ENCODE assay signal across 8 cellular contexts in genomic region chr1:185439727-185440415, GRCh38.
DNase-seq lines count a peak whose midpoint lies in the region; ATAC-seq and TF ChIP-seq lines count a peak whose summit lies in the region.

No MANE protein-coding gene starts in this region.

- no peak overlapping the region for H3K4me3 Mint-ChIP-seq in activated naive CD4-positive, alpha-beta T cell treated with anti-CD3 and anti-CD28 coated beads, Interleukin-2, amount 10 ng/mL, durations not matched to agents 7 days and 5 days
- H3K4me3 Mint-ChIP-seq in memory B cell, result no peak overlapping the region

- WGBS in transverse colon (ENCODE audit: low coverage in 1 of 2), 2 donors, result 75% methylated on average over 1 of the region's 1 CpG; no CpG with 5 or more reads in 1 of the 2 donors

- H3K9me3 Mint-ChIP-seq in activated naive CD4-positive, alpha-beta T cell treated with anti-CD3 and anti-CD28 coated beads, Interleukin-2, amount 10 ng/mL, durations not matched to agents 7 days and 5 days, result no peaks in the 10 kb centered on the region
- H3K9me3 Mint-ChIP-seq in memory B cell, result no peaks in the 10 kb centered on the region

- H3K4me1 Mint-ChIP-seq in activated naive CD4-positive, alpha-beta T cell treated with anti-CD3 and anti-CD28 coated beads, Interleukin-2, amount 10 ng/mL, durations not matched to agents 7 days and 5 days, result peaks cover 13% of the 10 kb centered on the region
- H3K4me1 Mint-ChIP-seq in memory B cell, result no peaks in the 10 kb centered on the region

- H3K27ac Mint-ChIP-seq in activated naive CD4-positive, alpha-beta T cell treated with anti-CD3 and anti-CD28 coated beads, Interleukin-2, amount 10 ng/mL, durations not matched to agents 7 days and 5 days, result no peak overlapping the region
- no peak overlapping the region for H3K27ac Mint-ChIP-seq in memory B cell

- H3K36me3 Mint-ChIP-seq in activated naive CD4-positive, alpha-beta T cell treated with anti-CD3 and anti-CD28 coated beads, Interleukin-2, amount 10 ng/mL, durations not matched to agents 7 days and 5 days, result peaks cover 3% of the 10 kb centered on the region
- no peaks in the 10 kb centered on the region for H3K36me3 Mint-ChIP-seq in memory B cell

- ATAC-seq in HG03460 (IDR thresholded peaks at IDR 0.05; ENCODE audit: unreplicated experiment) (peak; percentile 62), memory B cell (ENCODE audit: low read depth) (peak; percentile 86)

- DNase-seq in GM06990 (ENCODE audit: extremely low read depth, insufficient read length), result peak; percentile 35
- DNase-seq in GM20000 (ENCODE audit: low spot score), result peak; percentile 51
- peak; percentile 45 for DNase-seq in activated naive CD4-positive, alpha-beta T cell treated with anti-CD3 and anti-CD28 coated beads, Interleukin-2, amount 10 ng/mL, durations not matched to agents 7 days and 5 days
- DNase-seq in memory B cell (ENCODE audit: low spot score in 2 of 2), result peak in 1 of 2 donors; percentile 7
- no peak for DNase-seq in transverse colon
- no peak for DNase-seq in pons (ENCODE audit: low spot score)
- no peak for DNase-seq in NCI-H774 (lab: John Stamatoyannopoulos, UW)

- H3K4me3 ChIP-seq in GM06990 (replicated peaks; ENCODE audit: low read depth, low read length) (no peak overlapping the region), transverse colon (no peak overlapping the region)

- CTCF ChIA-PET in activated naive CD4-positive, alpha-beta T cell treated with anti-CD3 and anti-CD28 coated beads, Interleukin-2, amount 10 ng/mL, durations not matched to agents 7 days and 5 days (lab: Charles Lee), result interaction anchor here (0.8 to 1.2 kb wide), 4 partner anchors 76 to 201 kb away, joined by 3 to 4 read pairs (median 3); no protein-coding TSS in a partner anchor

- no peak for TF ChIP-seq CTCF in GM06990 (IDR thresholded peaks at IDR 0.05; ENCODE audit: insufficient read depth, low read length, poor library complexity, severe bottlenecking)
- TF ChIP-seq CTCF in GM20000 (IDR thresholded peaks at IDR 0.05; ENCODE audit: extremely low read depth, missing control alignments), result no peak
- no peak for TF ChIP-seq CTCF in transverse colon (IDR thresholded peaks at IDR 0.05)

- no peak for TF ChIP-seq EP300 in transverse colon (IDR thresholded peaks at IDR 0.05; ENCODE audit: low read depth)

- TF ChIP-seq POLR2A in transverse colon (IDR thresholded peaks at IDR 0.05), result no peak

- H3K36me3 ChIP-seq in GM06990 (ENCODE audit: control insufficient read depth, insufficient read depth, low read length), result no peaks in the 10 kb centered on the region
- H3K36me3 ChIP-seq in transverse colon, result no peaks in the 10 kb centered on the region

- in situ Hi-C loops in transverse colon (cut with MboI; ENCODE audit: low pct_ligation_motif_present in 1 of 4, low pct_unique_long_range_greater_than_20kb in 1 of 4, low sequenced_read_pairs in 3 of 4), result no loop called here

- no peaks in the 10 kb centered on the region for H3K27me3 ChIP-seq in GM06990 (replicated peaks; ENCODE audit: control insufficient read depth, insufficient read depth, low read length)
- no peaks in the 10 kb centered on the region for H3K27me3 ChIP-seq in transverse colon

- intact Hi-C loops in transverse colon (cut with DNase I; ENCODE audit: low total_unique reads), result no loop called here

- no peaks in the 10 kb centered on the region for H3K27me3 Mint-ChIP-seq in activated naive CD4-positive, alpha-beta T cell treated with anti-CD3 and anti-CD28 coated beads, Interleukin-2, amount 10 ng/mL, durations not matched to agents 7 days and 5 days
- no peaks in the 10 kb centered on the region for H3K27me3 Mint-ChIP-seq in memory B cell

- no peaks in the 10 kb centered on the region for H3K9me3 ChIP-seq in transverse colon

- peaks cover 0 to 3% (median 0%) of the 10 kb centered on the region in 4 donors for H3K4me1 ChIP-seq in transverse colon

- no peak overlapping the region for H3K27ac ChIP-seq in transverse colon

Comparison
In these comparisons a context has a peak if more than half of its experiments do, and no peak if none do; other contexts are left out.
1. DNase-seq: peak in GM06990 (single experiment), GM20000 (single experiment) and activated naive CD4-positive, alpha-beta T cell treated with anti-CD3 and anti-CD28 coated beads, Interleukin-2, amount 10 ng/mL, durations not matched to agents 7 days and 5 days (single experiment); none in transverse colon (single experiment), pons (single experiment) and NCI-H774 (single experiment).